Comparison of ENCODE assay signal across 1 cellular context in the genomic region with DNA sequence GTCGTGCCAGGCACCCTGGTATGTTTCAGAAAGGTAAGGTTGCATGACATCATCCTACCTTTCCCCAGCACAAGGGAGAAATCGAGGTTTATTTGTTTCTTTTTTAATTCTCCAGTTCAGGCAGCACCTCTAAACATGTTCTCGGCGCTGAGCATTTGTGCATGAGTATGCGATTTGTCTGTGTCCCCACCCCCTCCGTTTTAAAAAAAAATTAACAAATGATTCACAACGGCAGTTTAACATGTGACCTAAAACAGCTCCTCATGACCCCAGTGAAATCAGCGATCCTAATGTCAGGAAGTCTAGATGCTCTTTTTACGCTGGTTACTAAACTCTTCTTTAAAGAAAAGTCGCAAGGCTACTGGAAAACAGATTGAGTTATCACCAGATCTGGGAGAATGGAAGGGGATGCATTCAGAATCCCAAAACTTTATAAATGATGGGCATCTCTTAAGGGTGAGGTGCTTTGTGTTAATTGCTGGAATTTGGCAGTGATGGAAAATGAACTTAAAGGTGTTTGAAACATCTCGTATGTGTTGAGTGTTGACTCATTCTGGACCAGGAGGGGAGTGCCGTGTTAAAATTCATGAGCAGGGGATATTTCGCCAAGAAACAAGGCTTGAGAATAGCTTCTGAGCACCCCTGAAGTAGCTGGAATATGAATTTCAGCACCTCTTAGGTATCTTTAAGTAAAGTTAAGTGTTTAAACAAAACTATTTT.
TF ChIP-seq lines count a peak whose summit lies in the region.

No MANE protein-coding gene starts in this region.

TF ChIP-seq in K562, 482 proteins besides CTCF, POLR2A, EP300 and RAD21 (continued from another document and continues in another):
- TF ChIP-seq, protein P1, sequence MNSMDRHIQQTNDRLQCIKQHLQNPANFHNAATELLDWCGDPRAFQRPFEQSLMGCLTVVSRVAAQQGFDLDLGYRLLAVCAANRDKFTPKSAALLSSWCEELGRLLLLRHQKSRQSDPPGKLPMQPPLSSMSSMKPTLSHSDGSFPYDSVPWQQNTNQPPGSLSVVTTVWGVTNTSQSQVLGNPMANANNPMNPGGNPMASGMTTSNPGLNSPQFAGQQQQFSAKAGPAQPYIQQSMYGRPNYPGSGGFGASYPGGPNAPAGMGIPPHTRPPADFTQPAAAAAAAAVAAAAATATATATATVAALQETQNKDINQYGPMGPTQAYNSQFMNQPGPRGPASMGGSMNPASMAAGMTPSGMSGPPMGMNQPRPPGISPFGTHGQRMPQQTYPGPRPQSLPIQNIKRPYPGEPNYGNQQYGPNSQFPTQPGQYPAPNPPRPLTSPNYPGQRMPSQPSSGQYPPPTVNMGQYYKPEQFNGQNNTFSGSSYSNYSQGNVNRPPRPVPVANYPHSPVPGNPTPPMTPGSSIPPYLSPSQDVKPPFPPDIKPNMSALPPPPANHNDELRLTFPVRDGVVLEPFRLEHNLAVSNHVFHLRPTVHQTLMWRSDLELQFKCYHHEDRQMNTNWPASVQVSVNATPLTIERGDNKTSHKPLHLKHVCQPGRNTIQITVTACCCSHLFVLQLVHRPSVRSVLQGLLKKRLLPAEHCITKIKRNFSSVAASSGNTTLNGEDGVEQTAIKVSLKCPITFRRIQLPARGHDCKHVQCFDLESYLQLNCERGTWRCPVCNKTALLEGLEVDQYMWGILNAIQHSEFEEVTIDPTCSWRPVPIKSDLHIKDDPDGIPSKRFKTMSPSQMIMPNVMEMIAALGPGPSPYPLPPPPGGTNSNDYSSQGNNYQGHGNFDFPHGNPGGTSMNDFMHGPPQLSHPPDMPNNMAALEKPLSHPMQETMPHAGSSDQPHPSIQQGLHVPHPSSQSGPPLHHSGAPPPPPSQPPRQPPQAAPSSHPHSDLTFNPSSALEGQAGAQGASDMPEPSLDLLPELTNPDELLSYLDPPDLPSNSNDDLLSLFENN (IDR thresholded peaks at IDR 0.05; ENCODE audit: low read depth in 2 of 2, low read length in 2 of 2) = no peak
- TF ChIP-seq TBP (optimal IDR thresholded peaks at IDR 0.05; ENCODE audit: low read depth, low read length) = no peak
- no peak for TF ChIP-seq ARID1B (IDR thresholded peaks at IDR 0.05)
- no peak for TF ChIP-seq CSDE1 (IDR thresholded peaks at IDR 0.05)
- TF ChIP-seq TCF3 (CRISPR knock-in tag; IDR thresholded peaks at IDR 0.05) = no peak
- TF ChIP-seq ZBED1 (IDR thresholded peaks at IDR 0.05) = no peak
- peak; percentile 63 for TF ChIP-seq C11orf30 (IDR thresholded peaks at IDR 0.05; ENCODE audit: low read depth)
- TF ChIP-seq ETS2 (tag; IDR thresholded peaks at IDR 0.05; ENCODE audit: borderline replicate concordance, poor library complexity, severe bottlenecking) = no peak
- no peak for TF ChIP-seq SIX5 (IDR thresholded peaks at IDR 0.05; ENCODE audit: borderline replicate concordance in 1 of 2, insufficient read depth in 1 of 2, low read depth in 1 of 2, low read length in 2 of 2)
- peak; percentile 50; the same call in 1 of the 2 replicates for TF ChIP-seq TOE1 (IDR thresholded peaks at IDR 0.05; ENCODE audit: borderline replicate concordance)
- no peak for TF ChIP-seq TOE1 (CRISPR knock-in tag; IDR thresholded peaks at IDR 0.05; ENCODE audit: borderline replicate concordance, low read depth)
- peak; percentile 64 for TF ChIP-seq NFE2 (IDR thresholded peaks at IDR 0.05; ENCODE audit: low read depth)
- peak; percentile 94 for TF ChIP-seq ZNF384 (IDR thresholded peaks at IDR 0.05; ENCODE audit: low read depth, low read length)
- no peak for TF ChIP-seq SUPT5H (IDR thresholded peaks at IDR 0.05)
- TF ChIP-seq MEIS2 (IDR thresholded peaks at IDR 0.05; ENCODE audit: partially characterized antibody) = no peak
- no peak for TF ChIP-seq RNF2 (IDR thresholded peaks at IDR 0.05)
- no peak for TF ChIP-seq SRSF1 (IDR thresholded peaks at IDR 0.05; ENCODE audit: low read depth, low read length)
- TF ChIP-seq, protein P2, sequence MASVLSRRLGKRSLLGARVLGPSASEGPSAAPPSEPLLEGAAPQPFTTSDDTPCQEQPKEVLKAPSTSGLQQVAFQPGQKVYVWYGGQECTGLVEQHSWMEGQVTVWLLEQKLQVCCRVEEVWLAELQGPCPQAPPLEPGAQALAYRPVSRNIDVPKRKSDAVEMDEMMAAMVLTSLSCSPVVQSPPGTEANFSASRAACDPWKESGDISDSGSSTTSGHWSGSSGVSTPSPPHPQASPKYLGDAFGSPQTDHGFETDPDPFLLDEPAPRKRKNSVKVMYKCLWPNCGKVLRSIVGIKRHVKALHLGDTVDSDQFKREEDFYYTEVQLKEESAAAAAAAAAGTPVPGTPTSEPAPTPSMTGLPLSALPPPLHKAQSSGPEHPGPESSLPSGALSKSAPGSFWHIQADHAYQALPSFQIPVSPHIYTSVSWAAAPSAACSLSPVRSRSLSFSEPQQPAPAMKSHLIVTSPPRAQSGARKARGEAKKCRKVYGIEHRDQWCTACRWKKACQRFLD (CRISPR knock-in tag; IDR thresholded peaks at IDR 0.05) = peak; percentile 40; the same call in 1 of the 2 replicates
- TF ChIP-seq, protein P3, sequence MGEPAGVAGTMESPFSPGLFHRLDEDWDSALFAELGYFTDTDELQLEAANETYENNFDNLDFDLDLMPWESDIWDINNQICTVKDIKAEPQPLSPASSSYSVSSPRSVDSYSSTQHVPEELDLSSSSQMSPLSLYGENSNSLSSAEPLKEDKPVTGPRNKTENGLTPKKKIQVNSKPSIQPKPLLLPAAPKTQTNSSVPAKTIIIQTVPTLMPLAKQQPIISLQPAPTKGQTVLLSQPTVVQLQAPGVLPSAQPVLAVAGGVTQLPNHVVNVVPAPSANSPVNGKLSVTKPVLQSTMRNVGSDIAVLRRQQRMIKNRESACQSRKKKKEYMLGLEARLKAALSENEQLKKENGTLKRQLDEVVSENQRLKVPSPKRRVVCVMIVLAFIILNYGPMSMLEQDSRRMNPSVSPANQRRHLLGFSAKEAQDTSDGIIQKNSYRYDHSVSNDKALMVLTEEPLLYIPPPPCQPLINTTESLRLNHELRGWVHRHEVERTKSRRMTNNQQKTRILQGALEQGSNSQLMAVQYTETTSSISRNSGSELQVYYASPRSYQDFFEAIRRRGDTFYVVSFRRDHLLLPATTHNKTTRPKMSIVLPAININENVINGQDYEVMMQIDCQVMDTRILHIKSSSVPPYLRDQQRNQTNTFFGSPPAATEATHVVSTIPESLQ (CRISPR knock-in tag; IDR thresholded peaks at IDR 0.05) = no peak
- no peak for TF ChIP-seq TAF15 (IDR thresholded peaks at IDR 0.05; ENCODE audit: low read depth, low read length)
- TF ChIP-seq RBM34 (IDR thresholded peaks at IDR 0.05; ENCODE audit: borderline replicate concordance, insufficient read depth, low read length) = no peak
- TF ChIP-seq MYBL2 (IDR thresholded peaks at IDR 0.05; ENCODE audit: low read depth) = peak; percentile 74
- TF ChIP-seq MYBL2 (CRISPR knock-in tag; IDR thresholded peaks at IDR 0.05; ENCODE audit: borderline replicate concordance) = no peak
- TF ChIP-seq, protein P4, sequence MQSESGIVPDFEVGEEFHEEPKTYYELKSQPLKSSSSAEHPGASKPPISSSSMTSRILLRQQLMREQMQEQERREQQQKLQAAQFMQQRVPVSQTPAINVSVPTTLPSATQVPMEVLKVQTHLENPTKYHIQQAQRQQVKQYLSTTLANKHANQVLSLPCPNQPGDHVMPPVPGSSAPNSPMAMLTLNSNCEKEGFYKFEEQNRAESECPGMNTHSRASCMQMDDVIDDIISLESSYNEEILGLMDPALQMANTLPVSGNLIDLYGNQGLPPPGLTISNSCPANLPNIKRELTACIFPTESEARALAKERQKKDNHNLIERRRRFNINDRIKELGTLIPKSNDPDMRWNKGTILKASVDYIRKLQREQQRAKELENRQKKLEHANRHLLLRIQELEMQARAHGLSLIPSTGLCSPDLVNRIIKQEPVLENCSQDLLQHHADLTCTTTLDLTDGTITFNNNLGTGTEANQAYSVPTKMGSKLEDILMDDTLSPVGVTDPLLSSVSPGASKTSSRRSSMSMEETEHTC (IDR thresholded peaks at IDR 0.05) = peak; percentile 20; the same call in 1 of the 2 replicates
- no peak for TF ChIP-seq FOXK1 (CRISPR knock-in tag; IDR thresholded peaks at IDR 0.05; ENCODE audit: borderline replicate concordance)
- TF ChIP-seq MAFG (tag; conservative IDR thresholded peaks at IDR 0.05) = peak; percentile 63
- no peak for TF ChIP-seq SMARCA4 (IDR thresholded peaks at IDR 0.05)
- no peak for TF ChIP-seq PYGO2 (tag; IDR thresholded peaks at IDR 0.05)
- peak; percentile 48; the same call in 1 of the 2 replicates for TF ChIP-seq RBFOX2 (IDR thresholded peaks at IDR 0.05; ENCODE audit: low read depth, low read length)
- peak; percentile 35; the same call in 1 of the 2 replicates for TF ChIP-seq JUND (IDR thresholded peaks at IDR 0.05; ENCODE audit: borderline replicate concordance, low read depth, low read length)
- TF ChIP-seq JUND (tag; IDR thresholded peaks at IDR 0.05; ENCODE audit: borderline replicate concordance, low read depth, low read length) = no peak
- TF ChIP-seq, protein P5, sequence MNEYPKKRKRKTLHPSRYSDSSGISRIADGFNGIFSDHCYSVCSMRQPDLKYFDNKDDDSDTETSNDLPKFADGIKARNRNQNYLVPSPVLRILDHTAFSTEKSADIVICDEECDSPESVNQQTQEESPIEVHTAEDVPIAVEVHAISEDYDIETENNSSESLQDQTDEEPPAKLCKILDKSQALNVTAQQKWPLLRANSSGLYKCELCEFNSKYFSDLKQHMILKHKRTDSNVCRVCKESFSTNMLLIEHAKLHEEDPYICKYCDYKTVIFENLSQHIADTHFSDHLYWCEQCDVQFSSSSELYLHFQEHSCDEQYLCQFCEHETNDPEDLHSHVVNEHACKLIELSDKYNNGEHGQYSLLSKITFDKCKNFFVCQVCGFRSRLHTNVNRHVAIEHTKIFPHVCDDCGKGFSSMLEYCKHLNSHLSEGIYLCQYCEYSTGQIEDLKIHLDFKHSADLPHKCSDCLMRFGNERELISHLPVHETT (CRISPR knock-in tag; conservative IDR thresholded peaks at IDR 0.05 in 1 of 2, IDR thresholded peaks at IDR 0.05 in 1 of 2) = no peak
- no peak for TF ChIP-seq BRD9 (IDR thresholded peaks at IDR 0.05; ENCODE audit: low read depth, partially characterized antibody)
- TF ChIP-seq MIER1 (IDR thresholded peaks at IDR 0.05; ENCODE audit: low read depth) = no peak
- TF ChIP-seq, protein P6, sequence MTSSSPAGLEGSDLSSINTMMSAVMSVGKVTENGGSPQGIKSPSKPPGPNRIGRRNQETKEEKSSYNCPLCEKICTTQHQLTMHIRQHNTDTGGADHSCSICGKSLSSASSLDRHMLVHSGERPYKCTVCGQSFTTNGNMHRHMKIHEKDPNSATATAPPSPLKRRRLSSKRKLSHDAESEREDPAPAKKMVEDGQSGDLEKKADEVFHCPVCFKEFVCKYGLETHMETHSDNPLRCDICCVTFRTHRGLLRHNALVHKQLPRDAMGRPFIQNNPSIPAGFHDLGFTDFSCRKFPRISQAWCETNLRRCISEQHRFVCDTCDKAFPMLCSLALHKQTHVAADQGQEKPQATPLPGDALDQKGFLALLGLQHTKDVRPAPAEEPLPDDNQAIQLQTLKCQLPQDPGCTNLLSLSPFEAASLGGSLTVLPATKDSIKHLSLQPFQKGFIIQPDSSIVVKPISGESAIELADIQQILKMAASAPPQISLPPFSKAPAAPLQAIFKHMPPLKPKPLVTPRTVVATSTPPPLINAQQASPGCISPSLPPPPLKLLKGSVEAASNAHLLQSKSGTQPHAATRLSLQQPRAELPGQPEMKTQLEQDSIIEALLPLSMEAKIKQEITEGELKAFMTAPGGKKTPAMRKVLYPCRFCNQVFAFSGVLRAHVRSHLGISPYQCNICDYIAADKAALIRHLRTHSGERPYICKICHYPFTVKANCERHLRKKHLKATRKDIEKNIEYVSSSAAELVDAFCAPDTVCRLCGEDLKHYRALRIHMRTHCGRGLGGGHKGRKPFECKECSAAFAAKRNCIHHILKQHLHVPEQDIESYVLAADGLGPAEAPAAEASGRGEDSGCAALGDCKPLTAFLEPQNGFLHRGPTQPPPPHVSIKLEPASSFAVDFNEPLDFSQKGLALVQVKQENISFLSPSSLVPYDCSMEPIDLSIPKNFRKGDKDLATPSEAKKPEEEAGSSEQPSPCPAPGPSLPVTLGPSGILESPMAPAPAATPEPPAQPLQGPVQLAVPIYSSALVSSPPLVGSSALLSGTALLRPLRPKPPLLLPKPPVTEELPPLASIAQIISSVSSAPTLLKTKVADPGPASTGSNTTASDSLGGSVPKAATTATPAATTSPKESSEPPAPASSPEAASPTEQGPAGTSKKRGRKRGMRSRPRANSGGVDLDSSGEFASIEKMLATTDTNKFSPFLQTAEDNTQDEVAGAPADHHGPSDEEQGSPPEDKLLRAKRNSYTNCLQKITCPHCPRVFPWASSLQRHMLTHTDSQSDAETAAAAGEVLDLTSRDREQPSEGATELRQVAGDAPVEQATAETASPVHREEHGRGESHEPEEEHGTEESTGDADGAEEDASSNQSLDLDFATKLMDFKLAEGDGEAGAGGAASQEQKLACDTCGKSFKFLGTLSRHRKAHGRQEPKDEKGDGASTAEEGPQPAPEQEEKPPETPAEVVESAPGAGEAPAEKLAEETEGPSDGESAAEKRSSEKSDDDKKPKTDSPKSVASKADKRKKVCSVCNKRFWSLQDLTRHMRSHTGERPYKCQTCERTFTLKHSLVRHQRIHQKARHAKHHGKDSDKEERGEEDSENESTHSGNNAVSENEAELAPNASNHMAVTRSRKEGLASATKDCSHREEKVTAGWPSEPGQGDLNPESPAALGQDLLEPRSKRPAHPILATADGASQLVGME (CRISPR knock-in tag; IDR thresholded peaks at IDR 0.05) = no peak
- TF ChIP-seq ZNF583 (CRISPR knock-in tag; IDR thresholded peaks at IDR 0.05) = no peak
- TF ChIP-seq ZNF197 (CRISPR knock-in tag; IDR thresholded peaks at IDR 0.05; ENCODE audit: low read depth) = 0 out of 2 replicates have a peak, but pooled peaks have one; percentile 14
- TF ChIP-seq POLR2H (tag; IDR thresholded peaks at IDR 0.05; ENCODE audit: low read depth) = peak; percentile 26; the same call in 1 of the 2 replicates
- TF ChIP-seq RAD51 (IDR thresholded peaks at IDR 0.05; ENCODE audit: borderline replicate concordance, low read depth) = peak; percentile 64; the same call in 1 of the 2 replicates
- TF ChIP-seq ZBTB17 (CRISPR knock-in tag; IDR thresholded peaks at IDR 0.05) = no peak
- TF ChIP-seq MEF2D (tag; conservative IDR thresholded peaks at IDR 0.05; ENCODE audit: low read depth) = 0 out of 2 replicates have a peak, but pooled peaks have one; percentile 4
- peak; percentile 33; the same call in 1 of the 2 replicates for TF ChIP-seq BRD4 (IDR thresholded peaks at IDR 0.05)
- TF ChIP-seq DPF2 (IDR thresholded peaks at IDR 0.05) = 0 out of 2 replicates have a peak, but pooled peaks have one; percentile 19
- peak; percentile 61; the same call in 1 of the 2 replicates for TF ChIP-seq ZNF316 (IDR thresholded peaks at IDR 0.05)
- TF ChIP-seq NR2C1 (IDR thresholded peaks at IDR 0.05) = no peak; the same call in 1 of the 2 replicates
- TF ChIP-seq NR2C1 (tag; IDR thresholded peaks at IDR 0.05) = peak; percentile 49; the same call in 1 of the 2 replicates
